Comparison of ENCODE assay signal across 16 cellular contexts in genomic region chr2:75100691-75101236, GRCh38.
"Had no signal": no experiment of that assay in that cellular context is flagged by ENCODE, and none has a peak within 500 bp of the region (broad histone marks: within the 10 kb centered on the region; RNA-seq: fewer than 3 reads in every experiment).

No MANE protein-coding gene starts in this region.

- H3K4me3 Mint-ChIP-seq: activated CD8-positive, alpha-beta T cell treated with anti-CD3 and anti-CD28 coated beads, Interleukin-2, amount 10 ng/mL, durations not matched to agents 7 days and 5 days; activated T-helper 1 cell treated with anti-CD3 and anti-CD28 coated beads, Interleukin-12 subunit alpha, Interleukin-12 subunit beta, Interleukin-2, Interleukin-4 antibody, amounts not matched to agents 30 ng/mL and 10 ng/mL and 1 ng/mL, durations not matched to agents 14 hours and 24 hours and 36 hours; naive B cell had no signal

- H3K4me1 ChIP-seq: ascending aorta, tibial nerve, vagina had no signal

- H3K9me3 ChIP-seq: ascending aorta, vagina had no signal

- H3K36me3 ChIP-seq: ascending aorta, tibial nerve, vagina had no signal

- H3K27me3 ChIP-seq: ascending aorta, tibial nerve, vagina had no signal

- H3K27ac Mint-ChIP-seq: activated CD8-positive, alpha-beta T cell treated with anti-CD3 and anti-CD28 coated beads, Interleukin-2, amount 10 ng/mL, durations not matched to agents 7 days and 5 days; activated T-helper 1 cell treated with anti-CD3 and anti-CD28 coated beads, Interleukin-12 subunit alpha, Interleukin-12 subunit beta, Interleukin-2, Interleukin-4 antibody, amounts not matched to agents 30 ng/mL and 10 ng/mL and 1 ng/mL, durations not matched to agents 14 hours and 24 hours and 36 hours; naive B cell had no signal

- FAIRE-seq: endothelial cell of umbilical vein had no signal

- H3K27ac ChIP-seq: ascending aorta, coronary artery, skin epidermis, tibial nerve, vagina, VCaP had no signal

- ATAC-seq: activated CD8-positive, alpha-beta T cell treated with anti-CD3 and anti-CD28 coated beads, Interleukin-2, amount 10 ng/mL, durations not matched to agents 7 days and 5 days had no signal

- H3K4me3 ChIP-seq: ascending aorta, coronary artery, skin epidermis, tibial nerve, vagina had no signal

- DNase-seq: activated CD4-positive, alpha-beta T cell treated with anti-CD3 and anti-CD28 coated beads for 48 hours; activated CD8-positive, alpha-beta memory T cell treated with anti-CD3 and anti-CD28 coated beads, Interleukin-2, amount 50 U/mL, for 48 hours; activated CD8-positive, alpha-beta T cell treated with anti-CD3 and anti-CD28 coated beads, Interleukin-2, amount 10 ng/mL, durations not matched to agents 7 days and 5 days; activated naive CD4-positive, alpha-beta T cell; effector CD4-positive, alpha-beta T cell; naive B cell; retina; T-helper 9 cell had no signal
